Comparison of ENCODE assay signal across 9 cellular contexts in genomic region chr18:34707670-34708069, GRCh38. TPM values are rescaled to one million over a fixed set of nuclear protein-coding genes. Genes with fewer than 3 reads are reported as not detected.
DNase-seq lines count a peak whose midpoint lies in the region; ATAC-seq and TF ChIP-seq lines count a peak whose summit lies in the region.
"Had no signal": no experiment of that assay in that cellular context is flagged by ENCODE, and none has a peak within 500 bp of the region (broad histone marks: within the 10 kb centered on the region; RNA-seq: fewer than 3 reads in every experiment).

No MANE protein-coding gene starts in this region.

- DNase-seq in HEK293T (ENCODE audit: extremely low spot score) (peak; percentile 62), PC-3 (peak; percentile 83), fibroblast of mammary gland (ENCODE audit: low read depth) (peak; percentile 95), renal cortical epithelial cell (ENCODE audit: low read depth) (peak; percentile 91), activated T-cell treated with anti-CD3 and anti-CD28 coated beads for 4 hours (no peak), T-helper 9 cell (no peak), DMS114 treated with DMSO at 0.1 percent for 48 hours (lab: John Stamatoyannopoulos, UW; ENCODE audit: unreplicated experiment) (no peak)
- DNase-seq: naive B cell had no signal

- ATAC-seq in PC-3: peak; percentile 74
- ATAC-seq in GM19395 (IDR thresholded peaks at IDR 0.05; ENCODE audit: unreplicated experiment): no peak

- no peaks in the 10 kb centered on the region for H3K9me3 ChIP-seq in PC-3 (ENCODE audit: low read length)

- TF ChIP-seq CTCF in PC-3 (conservative IDR thresholded peaks at IDR 0.05; ENCODE audit: low read depth, low read length): no peak
- TF ChIP-seq CTCF in fibroblast of mammary gland (conservative IDR thresholded peaks at IDR 0.05; ENCODE audit: control insufficient read depth, insufficient read depth, low read depth, low read length): no peak

- no peaks in the 10 kb centered on the region for H3K27me3 ChIP-seq in PC-3 (ENCODE audit: low read length)

- H3K4me3 ChIP-seq in PC-3 (ENCODE audit: low read length): peak overlapping the region; percentile 33; the same call in 1 of the 2 replicates
- no peak overlapping the region for H3K4me3 ChIP-seq in fibroblast of mammary gland (ENCODE audit: control insufficient read depth, low read depth, low read length)

- peaks cover 28% of the 10 kb centered on the region for H3K4me1 ChIP-seq in PC-3 (ENCODE audit: insufficient read depth, low read length)

- CTCF ChIA-PET in HEK293T (lab: Yijun Ruan, JAX): interaction anchor here (0.5 to 1.3 kb wide), 4 partner anchors 22 to 581 kb away, joined by 3 to 7 read pairs (median 4); no protein-coding TSS in a partner anchor
- CTCF ChIA-PET in PC-3 (lab: Charles Lee): no interaction called here

- intact Hi-C loops in PC-3 (cut with micrococcal nuclease): loop anchor here (5.0 kb wide), 2 partner anchors 45 to 60 kb away; no protein-coding TSS in a partner anchor

- no peaks in the 10 kb centered on the region for H3K36me3 ChIP-seq in PC-3 (ENCODE audit: low read depth, low read length)

- H4K20me1 ChIP-seq in PC-3 (ENCODE audit: low read length): no peaks in the 10 kb centered on the region

- BruUV-seq in PC-3 (replicated peaks; lab: Mats Ljungman, UMichigan): no TSS peak

- no peak overlapping the region for H2AFZ ChIP-seq in PC-3 (ENCODE audit: low read length)

- no peak overlapping the region for H3K9ac ChIP-seq in PC-3 (ENCODE audit: low read length)

- H3K9me2 ChIP-seq in PC-3 (replicated peaks; ENCODE audit: low read length): no peaks in the 10 kb centered on the region

- H3K27ac ChIP-seq in PC-3 (ENCODE audit: low read length): peak overlapping the region; percentile 49

- H3F3A ChIP-seq in PC-3 (ENCODE audit: low read length, unreplicated experiment): no peaks in the 10 kb centered on the region

- POLR2A ChIA-PET in HEK293T (lab: Yijun Ruan, JAX) (no interaction called here), PC-3 (lab: Charles Lee; ENCODE audit: unreplicated experiment) (interaction anchor here (0.7 kb wide), 2 partner anchors 9 to 197 kb away, joined by 3 to 5 read pairs; no protein-coding TSS in a partner anchor)

- no peaks in the 10 kb centered on the region for H3K79me2 ChIP-seq in PC-3 (ENCODE audit: low read length)

- peak overlapping the region; percentile 72 for H3K4me2 ChIP-seq in PC-3 (ENCODE audit: low read length)

TF ChIP-seq in HEK293T, 16 proteins besides CTCF, POLR2A, EP300 and RAD21:
- TF ChIP-seq FOXK2 (IDR thresholded peaks at IDR 0.05) (no peak), HDGF (IDR thresholded peaks at IDR 0.05; ENCODE audit: borderline replicate concordance) (no peak)

RNA-seq across cellular contexts. Expression of gene DTNA, which starts 2.4 kb away (rescaled TPM):
- total RNA-seq in PC-3 (2014; rRNA removed): 7.8 and 11.6 TPM in 2 replicates
- 10.4 and 21.1 TPM in 2 replicates for total RNA-seq in renal cortical epithelial cell

Comparison
In these comparisons a context has a peak if more than half of its experiments do, and no peak if none do; other contexts are left out.
1. DNase-seq: peak in HEK293T (single experiment), PC-3 (single experiment), fibroblast of mammary gland (single experiment) and renal cortical epithelial cell (single experiment); none in activated T-cell treated with anti-CD3 and anti-CD28 coated beads for 4 hours (single experiment), T-helper 9 cell (single experiment) and DMS114 treated with DMSO at 0.1 percent for 48 hours (single experiment).